Comparison of ENCODE assay signal across 29 cellular contexts in the genomic region with DNA sequence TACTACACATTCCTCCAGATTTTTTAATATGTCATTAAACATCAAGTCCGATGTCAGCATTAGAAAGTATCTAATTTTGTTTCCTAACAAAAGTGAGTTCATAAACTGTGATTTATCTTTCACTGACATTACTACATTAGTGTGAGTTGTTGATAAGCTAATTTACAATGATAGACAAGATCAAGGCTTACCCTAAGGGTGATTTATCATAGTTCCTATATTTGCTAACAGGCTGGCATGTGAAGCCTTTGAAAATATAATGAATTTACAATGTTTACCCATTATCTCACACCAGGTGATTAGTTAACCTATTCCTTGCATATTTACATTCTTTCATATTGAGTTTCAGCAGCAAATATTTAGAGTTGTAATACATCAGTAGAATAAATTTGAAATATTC.
"Had no signal": no experiment of that assay in that cellular context is flagged by ENCODE, and none has a peak within 500 bp of the region (broad histone marks: within the 10 kb centered on the region; RNA-seq: fewer than 3 reads in every experiment).

No MANE protein-coding gene starts in this region.

- ATAC-seq: activated CD4-positive, alpha-beta T cell treated with anti-CD3 and anti-CD28 coated beads for 36 hours; activated CD8-positive, alpha-beta memory T cell treated with anti-CD3 and anti-CD28 coated beads, Interleukin-2, amount 10 ng/mL, durations not matched to agents 7 days and 5 days; activated CD8-positive, alpha-beta T cell treated with anti-CD3 and anti-CD28 coated beads, Interleukin-2, amount 10 ng/mL, durations not matched to agents 7 days and 5 days; activated naive CD8-positive, alpha-beta T cell treated with anti-CD3 and anti-CD28 coated beads, Interleukin-2, amount 50 U/mL, for 24 hours; body of pancreas; effector memory CD8-positive, alpha-beta T cell; gastroesophageal sphincter; heart right ventricle had no signal

- H3K27me3 ChIP-seq: adrenal gland, body of pancreas, esophagus squamous epithelium, gastroesophageal sphincter, heart right ventricle had no signal

- H3K27ac ChIP-seq: adrenal gland, body of pancreas, epithelial cell of prostate, esophagus squamous epithelium, gastroesophageal sphincter, heart right ventricle had no signal

- DNase-seq: activated CD4-positive, alpha-beta memory T cell treated with anti-CD3 and anti-CD28 coated beads for 36 hours; activated CD4-positive, alpha-beta T cell treated with anti-CD3 and anti-CD28 coated beads for 36 hours; activated CD4-positive, alpha-beta T cell treated with anti-CD3 and anti-CD28 coated beads, Interleukin-2, amount 10 ng/mL, durations not matched to agents 24 days and 14 days; activated CD4-positive, CD25-positive, alpha-beta regulatory T cell; activated CD4-positive, CD25-positive, alpha-beta regulatory T cell treated with anti-CD3 and anti-CD28 coated beads, Interleukin-2, amount 50 U/mL, for 72 hours; activated CD8-positive, alpha-beta memory T cell treated with anti-CD3 and anti-CD28 coated beads, Interleukin-2, amount 10 ng/mL, durations not matched to agents 7 days and 5 days; activated CD8-positive, alpha-beta memory T cell treated with anti-CD3 and anti-CD28 coated beads, Interleukin-2, amount 50 U/mL, for 4 hours; activated CD8-positive, alpha-beta T cell treated with anti-CD3 and anti-CD28 coated beads, Interleukin-2, amount 10 ng/mL, durations not matched to agents 7 days and 5 days; activated effector memory CD4-positive, alpha-beta T cell treated with anti-CD3 and anti-CD28 coated beads, Interleukin-2, amount 50 U/mL, for 16 hours; activated naive CD4-positive, alpha-beta T cell treated with anti-CD3 and anti-CD28 coated beads for 36 hours; activated naive CD8-positive, alpha-beta T cell treated with anti-CD3 and anti-CD28 coated beads for 36 hours; activated naive CD8-positive, alpha-beta T cell treated with anti-CD3 and anti-CD28 coated beads, Interleukin-2, amount 50 U/mL, for 24 hours; activated T-cell treated with anti-CD3 and anti-CD28 coated beads, Interleukin-2, amount 50 U/mL, for 1 hour; activated T-cell treated with anti-CD3 and anti-CD28 coated beads, Interleukin-2, amount 50 U/mL, for 48 hours; adrenal gland; amygdala; aorta; body of pancreas; caudate nucleus; cortex of kidney; dermis blood vessel endothelial cell; effector CD4-positive, alpha-beta T cell; effector memory CD8-positive, alpha-beta T cell; esophagus squamous epithelium; foreskin melanocyte; heart right ventricle; T-helper 2 cell had no signal

- H3K9me3 ChIP-seq: body of pancreas, esophagus squamous epithelium had no signal

- H3K36me3 ChIP-seq: adrenal gland, esophagus squamous epithelium, gastroesophageal sphincter, heart right ventricle had no signal

- H3K4me3 ChIP-seq: adrenal gland, body of pancreas, esophagus squamous epithelium, gastroesophageal sphincter, heart right ventricle had no signal

- H3K4me1 ChIP-seq: adrenal gland, body of pancreas, esophagus squamous epithelium, gastroesophageal sphincter, heart right ventricle had no signal
